ENCODE assay signal across 32 cellular contexts in the genomic region with DNA sequence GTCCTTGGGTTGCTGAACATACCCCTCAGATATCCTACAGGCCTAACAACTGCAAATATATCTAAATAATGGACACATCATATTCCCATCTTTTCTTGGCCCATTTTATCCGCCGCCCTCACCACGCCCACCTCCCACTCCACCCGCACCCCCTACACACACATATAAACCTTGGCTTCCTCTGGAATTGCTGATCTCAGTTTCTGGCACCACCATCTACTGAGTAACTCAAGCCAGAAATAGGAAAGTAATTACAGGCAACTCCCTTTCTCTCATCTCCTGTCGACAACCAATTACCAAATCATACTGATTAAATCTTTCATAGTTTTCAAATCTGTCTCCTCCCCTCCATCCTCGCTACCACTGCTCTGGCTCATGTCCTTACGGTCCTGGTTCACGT. TPM values are rescaled to one million over a fixed set of nuclear protein-coding genes. Genes with fewer than 3 reads are reported as not detected.
"Had no signal": no experiment of that assay in that cellular context is flagged by ENCODE, and none has a peak within 500 bp of the region (broad histone marks: within the 10 kb centered on the region; RNA-seq: fewer than 3 reads in every experiment).

No MANE protein-coding gene starts in this region.

- H3K9me3 ChIP-seq: adrenal gland, body of pancreas, esophagus muscularis mucosa, mucosa of descending colon, sigmoid colon, thoracic aorta had no signal

- H3K4me3 ChIP-seq: adrenal gland, body of pancreas, cardiac muscle cell, esophagus muscularis mucosa, lung, mucosa of descending colon, sigmoid colon, thoracic aorta had no signal

- H3K27ac ChIP-seq: adrenal gland, body of pancreas, cardiac muscle cell, esophagus muscularis mucosa, sigmoid colon, thoracic aorta had no signal

- ATAC-seq: body of pancreas; left lobe of liver; mucosa of descending colon; stimulated activated effector memory CD8-positive, alpha-beta T cell treated with anti-CD3 and anti-CD28 coated beads, Interleukin-12 subunit alpha, Interleukin-12 subunit beta, amount 100 ng/mL, for 72 hours; T-helper 17 cell had no signal

- H3K27me3 ChIP-seq: adrenal gland, body of pancreas had no signal

- H3K36me3 ChIP-seq: adrenal gland, cardiac muscle cell, esophagus muscularis mucosa, sigmoid colon, thoracic aorta had no signal

- DNase-seq: activated CD4-positive, alpha-beta memory T cell treated with anti-CD3 and anti-CD28 coated beads for 36 hours; activated CD4-positive, alpha-beta T cell treated with anti-CD3 and anti-CD28 coated beads, Interleukin-2, amount 10 ng/mL, durations not matched to agents 24 days and 14 days; activated CD4-positive, CD25-positive, alpha-beta regulatory T cell treated with anti-CD3 and anti-CD28 coated beads, Interleukin-2, amount 50 U/mL, for 72 hours; activated CD8-positive, alpha-beta memory T cell treated with anti-CD3 and anti-CD28 coated beads, Interleukin-2, amount 50 U/mL, for 4 hours; activated effector memory CD4-positive, alpha-beta T cell treated with anti-CD3 and anti-CD28 coated beads, Interleukin-2, amount 50 U/mL, for 16 hours; activated naive CD4-positive, alpha-beta T cell treated with anti-CD3 and anti-CD28 coated beads for 36 hours; activated naive CD8-positive, alpha-beta T cell treated with anti-CD3 and anti-CD28 coated beads for 36 hours; activated T-cell treated with anti-CD3 and anti-CD28 coated beads, Interleukin-2, amount 50 U/mL, for 1 hour; adrenal gland; aorta; body of pancreas; head of caudate nucleus; mucosa of descending colon; sigmoid colon; small intestine; stimulated activated CD4-positive, alpha-beta T cell treated with anti-CD3 and anti-CD28 coated beads, Interleukin-4, amount 100 ng/mL, for 24 hours; T-helper 17 cell; T1000; trophoblast cell had no signal

- H3K4me1 ChIP-seq: adrenal gland, body of pancreas had no signal

RNA-seq across cellular contexts. Expression of gene RGS8, which starts 4.7 kb away (rescaled TPM):
- total RNA-seq: activated CD4-positive, alpha-beta T cell treated with anti-CD3 and anti-CD28 coated beads, Interleukin-2, amount 10 ng/mL, durations not matched to agents 24 days and 14 days; activated CD8-positive, alpha-beta memory T cell treated with anti-CD3 and anti-CD28 coated beads for 36 hours; activated naive CD4-positive, alpha-beta T cell treated with anti-CD3 and anti-CD28 coated beads for 36 hours; activated naive CD8-positive, alpha-beta T cell treated with anti-CD3 and anti-CD28 coated beads for 36 hours; activated T-helper 1 cell treated with anti-CD3 and anti-CD28 coated beads, Interleukin-12 subunit alpha, Interleukin-12 subunit beta, Interleukin-2, Interleukin-4 antibody, amounts not matched to agents 30 ng/mL and 10 ng/mL and 1 ng/mL, durations not matched to agents 14 hours and 24 hours and 36 hours; body of pancreas; left lobe of liver; mesenteric fat pad; mucosa of descending colon; myocyte; osteocyte; renal cortical epithelial cell; subcutaneous adipose tissue; T-helper 17 cell; thoracic aorta had no signal
- polyA plus RNA-seq: aorta, cardiac muscle cell had no signal
